ENCODE assay signal across 10 cellular contexts in genomic region chr7:56157238-56157790, GRCh38.
"Had no signal": no experiment of that assay in that cellular context is flagged by ENCODE, and none has a peak within 500 bp of the region (broad histone marks: within the 10 kb centered on the region; RNA-seq: fewer than 3 reads in every experiment).

No MANE protein-coding gene starts in this region.

- ATAC-seq: sciatic nerve had no signal

- DNase-seq: activated CD4-positive, alpha-beta T cell treated with anti-CD3 and anti-CD28 coated beads, Interleukin-2, amount 10 ng/mL, durations not matched to agents 7 days and 5 days; activated naive CD4-positive, alpha-beta T cell; aorta; cortex of kidney; effector CD4-positive, alpha-beta T cell; nephron progenitor cell had no signal

- H3K4me3 ChIP-seq: esophagus muscularis mucosa, lung, suprapubic skin had no signal

- H3K27ac ChIP-seq: esophagus muscularis mucosa, suprapubic skin had no signal

- H3K4me1 ChIP-seq: suprapubic skin had no signal

- H3K36me3 ChIP-seq: esophagus muscularis mucosa, suprapubic skin had no signal

- H3K27me3 ChIP-seq: esophagus muscularis mucosa, suprapubic skin had no signal
